Comparison of ENCODE assay signal across 8 cellular contexts in the genomic region with DNA sequence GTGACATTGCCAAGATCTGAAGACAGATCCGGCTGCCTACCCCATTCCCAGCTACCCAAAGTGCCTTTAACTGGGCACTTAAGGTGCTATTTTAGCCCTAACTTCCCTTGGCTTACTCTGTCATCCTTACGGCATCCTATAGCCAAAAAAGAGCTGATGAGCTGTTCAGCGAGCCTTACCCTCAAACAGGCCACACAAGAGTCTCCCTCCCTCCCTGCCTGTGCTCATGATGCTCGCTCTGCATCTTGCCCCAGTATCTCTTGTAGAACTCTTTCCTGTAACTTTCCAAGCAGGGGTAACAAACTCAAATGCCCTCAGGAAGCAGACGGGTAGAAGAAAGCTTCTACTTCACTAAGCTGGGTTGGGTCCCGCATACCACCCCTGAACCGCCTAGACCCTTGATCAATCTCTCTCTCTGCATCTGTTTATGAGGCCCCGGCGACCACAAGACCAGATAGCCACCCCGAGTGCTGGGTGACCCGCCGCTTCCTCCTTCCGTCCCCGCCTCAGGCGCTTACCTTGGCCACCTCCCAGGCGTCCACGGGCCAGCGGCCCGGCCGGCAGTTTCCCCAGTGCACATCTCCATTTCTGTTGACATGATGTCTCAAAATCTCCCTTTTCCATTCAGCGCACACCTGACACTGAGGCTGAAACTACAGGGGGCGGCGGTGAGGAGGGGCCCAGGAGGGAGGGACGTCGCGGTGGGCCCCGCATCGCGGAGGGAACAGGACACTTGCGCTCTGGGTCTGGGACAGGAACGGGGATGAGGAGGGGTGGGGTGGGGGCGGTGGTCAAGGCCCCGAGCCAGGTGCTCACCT. TPM values are rescaled to one million over a fixed set of nuclear protein-coding genes. Genes with fewer than 3 reads are reported as not detected.
DNase-seq lines count a peak whose midpoint lies in the region; ATAC-seq and TF ChIP-seq lines count a peak whose summit lies in the region.

No MANE protein-coding gene starts in this region.

- H3K4me1 ChIP-seq in hepatocyte (ENCODE audit: insufficient read depth) (peaks cover 4% of the 10 kb centered on the region), gastrocnemius medialis (peaks cover 17% of the 10 kb centered on the region in 2 donors)

- H3K4me3 Mint-ChIP-seq in T-helper 1 cell treated with Interleukin-12 subunit alpha and Interleukin-12 subunit beta and Interleukin-4 antibody, amounts not matched to agents 30 μg/mL and 1 μg/mL, for 36 hours, result peak overlapping the region; percentile 95

- H3K27ac Mint-ChIP-seq in T-helper 1 cell treated with Interleukin-12 subunit alpha and Interleukin-12 subunit beta and Interleukin-4 antibody, amounts not matched to agents 30 μg/mL and 1 μg/mL, for 36 hours, result peak overlapping the region; percentile 93

- intact Hi-C loops in gastrocnemius medialis (cut with DNase I; ENCODE audit: low total_unique reads), result loop anchor here (1.0 to 10.0 kb wide), 7 partner anchors 64 to 688 kb away; a partner anchor contains a TSS

- H3K4me1 Mint-ChIP-seq in T-helper 1 cell treated with Interleukin-12 subunit alpha and Interleukin-12 subunit beta and Interleukin-4 antibody, amounts not matched to agents 30 μg/mL and 1 μg/mL, for 36 hours (ENCODE audit: low read depth), result peaks cover 22% of the 10 kb centered on the region

- no peaks in the 10 kb centered on the region for H3K9me2 ChIP-seq in hepatocyte (replicated peaks; ENCODE audit: insufficient read depth)

- no peaks in the 10 kb centered on the region for H3K9me3 Mint-ChIP-seq in T-helper 1 cell treated with Interleukin-12 subunit alpha and Interleukin-12 subunit beta and Interleukin-4 antibody, amounts not matched to agents 30 μg/mL and 1 μg/mL, for 36 hours

- 37% methylated on average over 24 of the region's 33 CpGs for WGBS in hepatocyte (ENCODE audit: low lambda C conversion rate, missing lambda C conversion rate)

- H3K36me3 Mint-ChIP-seq in T-helper 1 cell treated with Interleukin-12 subunit alpha and Interleukin-12 subunit beta and Interleukin-4 antibody, amounts not matched to agents 30 μg/mL and 1 μg/mL, for 36 hours (ENCODE audit: low read depth), result peaks cover 31% of the 10 kb centered on the region

- H3K4me2 ChIP-seq in hepatocyte, result peak overlapping the region; percentile 81

- H3K36me3 ChIP-seq in hepatocyte (replicated peaks; ENCODE audit: insufficient read depth, low read depth), result no peaks in the 10 kb centered on the region
- H3K36me3 ChIP-seq in gastrocnemius medialis, result no peaks in the 10 kb centered on the region

- in situ Hi-C loops in astrocyte of the spinal cord (cut with HindIII; ENCODE audit: low sequenced_read_pairs) (no loop called here), gastrocnemius medialis (cut with MboI; ENCODE audit: low sequenced_read_pairs in 4 of 4) (loop anchor here in 1 of 4 donors (10.0 kb wide), 2 partner anchors 468 to 688 kb away; a partner anchor contains a TSS)

- no peak for TF ChIP-seq CTCF in AG10803 (conservative IDR thresholded peaks at IDR 0.05; ENCODE audit: low read length)
- no peak for TF ChIP-seq CTCF in astrocyte of the spinal cord (IDR thresholded peaks at IDR 0.05; ENCODE audit: low read depth, low read length)
- TF ChIP-seq CTCF in hepatocyte (IDR thresholded peaks at IDR 0.05; ENCODE audit: poor library complexity), result no peak
- no peak for TF ChIP-seq CTCF in gastrocnemius medialis (IDR thresholded peaks at IDR 0.05 in 4 of 5, conservative IDR thresholded peaks at IDR 0.05 in 1 of 5)

- H3K9me3 ChIP-seq in hepatocyte (ENCODE audit: low read depth) (no peaks in the 10 kb centered on the region), gastrocnemius medialis (no peaks in the 10 kb centered on the region)

- H2AFZ ChIP-seq in hepatocyte, result peak overlapping the region; percentile 78

- H3K27me3 ChIP-seq in hepatocyte (no peaks in the 10 kb centered on the region), gastrocnemius medialis (no peaks in the 10 kb centered on the region)

- peak; percentile 31 for ATAC-seq in GM19351 (IDR thresholded peaks at IDR 0.05; ENCODE audit: unreplicated experiment)
- ATAC-seq in HG03432 (IDR thresholded peaks at IDR 0.05; ENCODE audit: unreplicated experiment), result peak; percentile 33
- ATAC-seq in gastrocnemius medialis, result peak; percentile 38 to 48

- TF ChIP-seq POLR2A in gastrocnemius medialis (IDR thresholded peaks at IDR 0.05), result no peak

- H3K79me2 ChIP-seq in hepatocyte, result peaks cover 35% of the 10 kb centered on the region

- H4K20me1 ChIP-seq in hepatocyte (ENCODE audit: insufficient read depth, poor library complexity, severe bottlenecking), result no peaks in the 10 kb centered on the region

- peak overlapping the region; percentile 71 for H3K4me3 ChIP-seq in AG10803 (ENCODE audit: low read length)
- peak overlapping the region; percentile 75 for H3K4me3 ChIP-seq in astrocyte of the spinal cord (ENCODE audit: low read depth, low read length)
- peak overlapping the region; percentile 50 for H3K4me3 ChIP-seq in hepatocyte
- peak overlapping the region; percentile 67 to 75 (median 73) for H3K4me3 ChIP-seq in gastrocnemius medialis

- H3K27me3 Mint-ChIP-seq in T-helper 1 cell treated with Interleukin-12 subunit alpha and Interleukin-12 subunit beta and Interleukin-4 antibody, amounts not matched to agents 30 μg/mL and 1 μg/mL, for 36 hours (ENCODE audit: low read depth), result no peaks in the 10 kb centered on the region

- peak; percentile 28 for DNase-seq in AG10803 (ENCODE audit: low read depth)
- peak; percentile 14 for DNase-seq in astrocyte of the spinal cord (ENCODE audit: low read depth, low spot score)
- DNase-seq in hepatocyte (ENCODE audit: low spot score), result peak; percentile 30
- peak in 1 of 2 donors; percentile 46 for DNase-seq in gastrocnemius medialis
- no peak for DNase-seq in NCI-H2029 treated with DMSO at 0.1 percent for 48 hours (lab: John Stamatoyannopoulos, UW)

- peak overlapping the region; percentile 84 for H3K27ac ChIP-seq in hepatocyte
- peak overlapping the region; percentile 79 to 91 (median 84) for H3K27ac ChIP-seq in gastrocnemius medialis

RNA-seq across cellular contexts. Expression of a gene that starts 0.7 kb away (rescaled TPM):
- total RNA-seq in hepatocyte (10.2 and 11.3 TPM in 2 replicates), gastrocnemius medialis (1 to 10 TPM; 4.1 to 8.7 (median 5.8) TPM)
- polyA plus RNA-seq in hepatocyte, result 5.5 and 6.1 TPM in 2 replicates

RNA-seq across cellular contexts. Expression of a gene that starts 23.5 kb away (rescaled TPM):
- total RNA-seq in hepatocyte (not detected in 2 replicates), gastrocnemius medialis (not detected)
- not detected in 2 replicates for polyA plus RNA-seq in hepatocyte
